Comparison of ENCODE assay signal across 8 cellular contexts in genomic region chr6:4281341-4282293, GRCh38.
A peak's percentile ranks its signal among the peaks of the same experiment; 100 is the strongest.
DNase-seq lines count a peak whose midpoint lies in the region; ATAC-seq and TF ChIP-seq lines count a peak whose summit lies in the region.

No MANE protein-coding gene starts in this region.

- H3K27me3 Mint-ChIP-seq in central memory CD8-positive, alpha-beta T cell = peaks cover 86% of the 10 kb centered on the region

- H3K36me3 Mint-ChIP-seq in central memory CD8-positive, alpha-beta T cell (ENCODE audit: insufficient read depth) = no peaks in the 10 kb centered on the region

- peaks cover 8% of the 10 kb centered on the region for H3K4me1 Mint-ChIP-seq in central memory CD8-positive, alpha-beta T cell

- H4K20me1 ChIP-seq in Karpas-422 (ENCODE audit: insufficient read depth, low read depth, low read length) = no peaks in the 10 kb centered on the region

- H3K9ac ChIP-seq in Karpas-422 (ENCODE audit: low read length) = no peak overlapping the region

- H3K27me3 ChIP-seq in AG04450 (ENCODE audit: control insufficient read depth, insufficient read depth, low read length) = peaks cover 14% of the 10 kb centered on the region
- no peaks in the 10 kb centered on the region for H3K27me3 ChIP-seq in Karpas-422 (ENCODE audit: low read length)

- H3K27ac Mint-ChIP-seq in central memory CD8-positive, alpha-beta T cell (ENCODE audit: low read depth) = no peak overlapping the region

- no peak overlapping the region for H3K4me2 ChIP-seq in Karpas-422 (ENCODE audit: low read depth, low read length, poor library complexity, severe bottlenecking)

- CTCF ChIA-PET in AG04450 (lab: Charles Lee) = interaction anchor here (0.7 to 1.1 kb wide), 2 partner anchors 10 to 530 kb away, joined by 3 read pairs; no protein-coding TSS in a partner anchor

- 0 out of 2 replicates have a peak, but pooled peaks have one; percentile 26 for TF ChIP-seq CTCF in AG04450 (IDR thresholded peaks at IDR 0.05; ENCODE audit: low read depth, low read length)

- no peaks in the 10 kb centered on the region for H3K9me3 Mint-ChIP-seq in central memory CD8-positive, alpha-beta T cell

- no peaks in the 10 kb centered on the region for H3K79me2 ChIP-seq in Karpas-422 (ENCODE audit: low read length)

- no peak overlapping the region for H2AFZ ChIP-seq in Karpas-422 (ENCODE audit: low read length)

- no peaks in the 10 kb centered on the region for H3K9me3 ChIP-seq in AG04450 (ENCODE audit: control insufficient read depth, insufficient read depth, low read length)
- no peaks in the 10 kb centered on the region for H3K9me3 ChIP-seq in Karpas-422 (ENCODE audit: low read length)

- no peaks in the 10 kb centered on the region for H3K4me1 ChIP-seq in Karpas-422 (ENCODE audit: low read length)

- POLR2A ChIA-PET in AG04450 (lab: Yijun Ruan, JAX) = no interaction called here

- no peaks in the 10 kb centered on the region for H3K9me2 ChIP-seq in Karpas-422 (replicated peaks; ENCODE audit: insufficient read depth, low read length)

- DNase-seq in AG04450 (ENCODE audit: low read depth, low spot score) (no peak), NCI-H69 (lab: John Stamatoyannopoulos, UW) (peak; percentile 92), left colon (peak; percentile 51 to 56), Karpas-422 (no peak)
- DNase-seq in central memory CD8-positive, alpha-beta T cell (ENCODE audit: low spot score in 2 of 2) = no peak
- DNase-seq in stimulated activated CD4-positive, alpha-beta T cell treated with anti-CD3 and anti-CD28 coated beads, Interleukin-4, amount 100 ng/mL, for 1 hour = peak; percentile 24

- peak; percentile 89 for ATAC-seq in GM18909 (IDR thresholded peaks at IDR 0.05; ENCODE audit: poor library complexity, unreplicated experiment)
- peak; percentile 92 for ATAC-seq in HG03175 (IDR thresholded peaks at IDR 0.05; ENCODE audit: unreplicated experiment)
- no peak for ATAC-seq in central memory CD8-positive, alpha-beta T cell (replicated peaks; ENCODE audit: extremely low read depth, poor library complexity, severe bottlenecking)
- peak; percentile 97 for ATAC-seq in left colon

- peak overlapping the region; percentile 8 for H3K4me3 Mint-ChIP-seq in central memory CD8-positive, alpha-beta T cell

- intact Hi-C loops in left colon (cut with DNase I, micrococcal nuclease) = no loop called here

- H3K27ac ChIP-seq in AG04450 (ENCODE audit: low read depth, low read length) (no peak overlapping the region), Karpas-422 (ENCODE audit: low read length) (no peak overlapping the region)

- no peaks in the 10 kb centered on the region for H3K36me3 ChIP-seq in Karpas-422 (ENCODE audit: insufficient read depth, low read length)

- H3K4me3 ChIP-seq in AG04450 (ENCODE audit: low read depth, low read length) (peak overlapping the region; percentile 48), Karpas-422 (ENCODE audit: low read length) (no peak overlapping the region)

Comparison
In these comparisons a context has a peak if more than half of its experiments do, and no peak if none do; other contexts are left out.
1. DNase-seq: peak in NCI-H69 (single experiment), left colon (2 of 2) and stimulated activated CD4-positive, alpha-beta T cell treated with anti-CD3 and anti-CD28 coated beads, Interleukin-4, amount 100 ng/mL, for 1 hour (single experiment); none in AG04450 (single experiment), central memory CD8-positive, alpha-beta T cell (0 of 2) and Karpas-422 (single experiment).